15 cellular contexts compared by ENCODE assay signal in genomic region chrX:41667631-41668030, GRCh38. TPM values are rescaled to one million over a fixed set of nuclear protein-coding genes. Genes with fewer than 3 reads are reported as not detected.
"Had no signal": no experiment of that assay in that cellular context is flagged by ENCODE, and none has a peak within 500 bp of the region (broad histone marks: within the 10 kb centered on the region; RNA-seq: fewer than 3 reads in every experiment).

No MANE protein-coding gene starts in this region.

- ATAC-seq: lower lobe of right lung, pancreas had no signal

- H3K4me1 ChIP-seq: lower lobe of right lung, pancreas, tibial nerve had no signal

- H3K9me3 Mint-ChIP-seq: neural progenitor cell had no signal

- H3K9me3 ChIP-seq: lower lobe of right lung, pancreas, tibial nerve had no signal

- H3K9ac ChIP-seq: neural progenitor cell had no signal

- H3K36me3 ChIP-seq: brain microvascular endothelial cell, lower lobe of right lung, pancreas, tibial nerve had no signal

- H3K27me3 ChIP-seq: brain microvascular endothelial cell, neural progenitor cell had no signal

- H3K4me2 ChIP-seq: neural progenitor cell had no signal

- H2AFZ ChIP-seq: neural progenitor cell had no signal

- H3K4me3 Mint-ChIP-seq: mesothelial cell of epicardium, neural progenitor cell had no signal

- H3K36me3 Mint-ChIP-seq: mesothelial cell of epicardium had no signal

- H3K27ac ChIP-seq: brain microvascular endothelial cell, lower lobe of right lung, neural progenitor cell, pancreas, tibial nerve had no signal

- H3K27ac Mint-ChIP-seq: mesothelial cell of epicardium, neural progenitor cell had no signal

- DNase-seq: activated CD4-positive, alpha-beta T cell treated with anti-CD3 and anti-CD28 coated beads, Interleukin-2, amount 50 U/mL, for 48 hours; activated CD4-positive, CD25-positive, alpha-beta regulatory T cell; activated gamma-delta T cell; amniotic stem cell; brain microvascular endothelial cell; cerebellar nuclear complex; hypothalamus; lower lobe of right lung; pancreas; stimulated activated CD4-positive, alpha-beta T cell treated with anti-CD3 and anti-CD28 coated beads, Interleukin-15, amount 100 ng/mL, for 24 hours; stimulated activated CD4-positive, alpha-beta T cell treated with anti-CD3 and anti-CD28 coated beads, Interleukin-4, amount 100 ng/mL, for 4 hours had no signal

- H3K4me3 ChIP-seq: lower lobe of right lung, neural progenitor cell, pancreas, tibial nerve had no signal

- H3K4me1 Mint-ChIP-seq: mesothelial cell of epicardium, neural progenitor cell had no signal

RNA-seq across cellular contexts. Expression of gene GPR34, which starts 21.1 kb away (rescaled TPM):
- total RNA-seq: dermis microvascular lymphatic vessel endothelial cell, mesothelial cell of epicardium had no signal

RNA-seq across cellular contexts. Expression of gene GPR82, which starts 56.4 kb away (rescaled TPM):
- total RNA-seq: dermis microvascular lymphatic vessel endothelial cell, mesothelial cell of epicardium had no signal
